In the genomic region with DNA sequence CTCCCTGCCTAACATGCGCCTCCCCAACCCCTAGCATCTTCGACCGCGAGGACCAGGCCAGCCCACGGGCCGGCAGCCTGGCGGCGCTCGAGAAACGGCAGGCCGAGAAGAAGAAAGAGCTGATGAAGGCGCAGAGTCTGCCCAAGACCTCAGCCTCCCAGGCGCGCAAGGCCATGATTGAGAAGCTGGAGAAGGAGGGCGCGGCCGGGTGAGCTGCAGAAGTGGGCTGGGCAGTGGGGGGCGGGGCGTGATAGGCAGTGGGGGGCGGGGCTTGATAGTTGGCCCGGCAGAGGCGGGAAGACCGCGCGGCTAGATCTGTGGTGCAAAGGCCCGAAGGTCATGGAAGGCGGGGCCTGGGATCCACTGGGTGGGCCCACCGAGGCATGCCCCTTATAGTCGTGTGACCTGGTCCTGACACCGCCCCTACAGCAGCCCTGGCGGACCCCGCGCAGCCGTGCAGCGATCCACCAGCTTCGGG, we compare ENCODE assay signal across 14 cellular contexts. TPM values are rescaled to one million over a fixed set of nuclear protein-coding genes. Genes with fewer than 3 reads are reported as not detected.
A peak's percentile ranks its signal among the peaks of the same experiment; 100 is the strongest.
DNase-seq lines count a peak whose midpoint lies in the region; ATAC-seq and TF ChIP-seq lines count a peak whose summit lies in the region.
"Had no signal": no experiment of that assay in that cellular context is flagged by ENCODE, and none has a peak within 500 bp of the region (broad histone marks: within the 10 kb centered on the region; RNA-seq: fewer than 3 reads in every experiment).

No MANE protein-coding gene starts in this region.

- DNase-seq in tibial nerve (ENCODE audit: low spot score in 2 of 2) = peak; percentile 74 to 75
- no peak for DNase-seq in activated naive CD4-positive, alpha-beta T cell treated with Interleukin-2 at 50 U/mL for 16 hours
- DNase-seq in activated T-cell treated with anti-CD3 and anti-CD28 coated beads, Interleukin-2, amount 50 U/mL, for 1 hour = no peak
- no peak for DNase-seq in stimulated activated CD4-positive, alpha-beta T cell treated with anti-CD3 and anti-CD28 coated beads, Interleukin-4, amount 100 ng/mL, for 4 hours
- DNase-seq: activated naive CD4-positive, alpha-beta T cell treated with anti-CD3 and anti-CD28 coated beads for 36 hours; cerebellar nuclear complex; NCI-H2171; stimulated activated naive CD8-positive, alpha-beta T cell treated with anti-CD3 and anti-CD28 coated beads, Interleukin-15, amount 100 ng/mL, for 72 hours had no signal

- peak in 1 of 2 donors; percentile 53 for TF ChIP-seq EP300 in tibial nerve (IDR thresholded peaks at IDR 0.05)

- WGBS in esophagus, 2 donors = 73 to 74% methylated on average over 36 of the region's 36 CpGs
- WGBS in tibial nerve, 2 donors = 35 to 46% methylated on average over 28 to 36 of the region's 36 CpGs

- peak in 1 of 2 donors; percentile 29 for TF ChIP-seq POLR2A in tibial nerve (IDR thresholded peaks at IDR 0.05)

- no peaks in the 10 kb centered on the region for H3K9me3 ChIP-seq in HUES6 (ENCODE audit: control insufficient read depth, insufficient read depth, low read depth, low read length)
- H3K9me3 ChIP-seq in esophagus (ENCODE audit: control insufficient read depth in 2 of 2, insufficient read depth in 1 of 2, low read depth in 1 of 2, low read length in 1 of 2) = no peaks in the 10 kb centered on the region
- H3K9me3 ChIP-seq in mucosa of rectum (ENCODE audit: control insufficient read depth in 2 of 2, low read length in 2 of 2) = no peaks in the 10 kb centered on the region
- H3K9me3 ChIP-seq in tibial nerve = no peaks in the 10 kb centered on the region

- H3K27me3 ChIP-seq in HUES6 (ENCODE audit: control insufficient read depth, insufficient read depth, low read length) = no peaks in the 10 kb centered on the region
- no peaks in the 10 kb centered on the region for H3K27me3 ChIP-seq in esophagus (ENCODE audit: control insufficient read depth in 1 of 2, insufficient read depth in 2 of 2, low read length in 2 of 2)
- no peaks in the 10 kb centered on the region for H3K27me3 ChIP-seq in mucosa of rectum (ENCODE audit: control insufficient read depth in 2 of 2, insufficient read depth in 2 of 2, low read length in 2 of 2)
- no peaks in the 10 kb centered on the region for H3K27me3 ChIP-seq in tibial nerve

- H3K36me3 ChIP-seq in HUES6 (ENCODE audit: control insufficient read depth, insufficient read depth, low read length) = peaks cover 6% of the 10 kb centered on the region; the same call in 1 of the 2 replicates
- peaks cover 0 to 33% of the 10 kb centered on the region in 2 donors for H3K36me3 ChIP-seq in esophagus (ENCODE audit: control insufficient read depth in 2 of 2, insufficient read depth in 2 of 2, low read length in 1 of 2)
- H3K36me3 ChIP-seq in mucosa of rectum (ENCODE audit: control insufficient read depth in 2 of 2, insufficient read depth in 2 of 2, low read length in 2 of 2) = peaks cover 46 to 48% of the 10 kb centered on the region in 2 donors
- peaks cover 2 to 99% (median 14%) of the 10 kb centered on the region in 3 donors for H3K36me3 ChIP-seq in tibial nerve

- no peak for TF ChIP-seq CTCF in tibial nerve (IDR thresholded peaks at IDR 0.05)

- ATAC-seq in GM21576 (IDR thresholded peaks at IDR 0.05; ENCODE audit: unreplicated experiment) = no peak
- ATAC-seq: stimulated activated naive CD8-positive, alpha-beta T cell treated with anti-CD3 and anti-CD28 coated beads, Interleukin-15, amount 100 ng/mL, for 72 hours had no signal

- H3K27ac ChIP-seq in HUES6 (ENCODE audit: low read depth, low read length) (no peak overlapping the region), esophagus (ENCODE audit: low read depth in 2 of 2, low read length in 1 of 2) (peak overlapping the region; percentile 60 to 73), mucosa of rectum (ENCODE audit: low read depth in 2 of 2, low read length in 2 of 2) (peak overlapping the region; percentile 37 to 63), tibial nerve (peak overlapping the region; percentile 0 to 85 (median 74))

- peaks cover 15% of the 10 kb centered on the region for H3K4me1 ChIP-seq in HUES6 (ENCODE audit: control insufficient read depth, insufficient read depth, low read length)
- H3K4me1 ChIP-seq in esophagus (ENCODE audit: control insufficient read depth in 2 of 2, insufficient read depth in 2 of 2, low read length in 1 of 2) = peaks cover 3 to 7% of the 10 kb centered on the region in 2 donors
- no peaks in the 10 kb centered on the region for H3K4me1 ChIP-seq in mucosa of rectum (ENCODE audit: control insufficient read depth in 2 of 2, insufficient read depth in 2 of 2, low read length in 2 of 2)
- peaks cover 0 to 56% (median 20%) of the 10 kb centered on the region in 4 donors for H3K4me1 ChIP-seq in tibial nerve

- peak overlapping the region; percentile 43 for H3K4me3 ChIP-seq in HUES6 (ENCODE audit: low read depth, low read length)
- H3K4me3 ChIP-seq in esophagus (ENCODE audit: low read depth in 1 of 2, low read length in 2 of 2) = no peak overlapping the region
- no peak overlapping the region for H3K4me3 ChIP-seq in mucosa of rectum (ENCODE audit: low read length in 2 of 2)
- H3K4me3 ChIP-seq in tibial nerve = no peak overlapping the region

- H3K9ac ChIP-seq in HUES6 (ENCODE audit: low read length) = no peak overlapping the region
- H3K9ac ChIP-seq in mucosa of rectum (ENCODE audit: low read depth in 1 of 2, low read length in 2 of 2) = peak overlapping the region in 1 of 2 donors; percentile 14

RNA-seq across cellular contexts. Expression of a gene that starts 8.7 kb away (rescaled TPM):
- 100 to 1,000 TPM in 1 of 2 donors, 10 to 100 TPM in 1; 41.1 to 127 TPM for polyA plus RNA-seq in esophagus
- 100 to 1,000 TPM; 591 to 706 (median 650) TPM for total RNA-seq in tibial nerve

RNA-seq across cellular contexts. Expression of a gene that starts 17.6 kb away (rescaled TPM):
- 100 to 1,000 TPM; 100 to 103 TPM for polyA plus RNA-seq in esophagus
- 100 to 1,000 TPM; 173 to 294 (median 253) TPM for total RNA-seq in tibial nerve

RNA-seq across cellular contexts. Expression of a gene that starts 24.1 kb away (rescaled TPM):
- 1 to 10 TPM; 1.6 to 3.3 TPM for polyA plus RNA-seq in esophagus
- total RNA-seq in tibial nerve = 1 to 10 TPM in 1 of 4 donors, under 1 TPM in 3; 0.20 to 1.0 (median 0.67) TPM

RNA-seq across cellular contexts. Expression of a gene that starts 41.6 kb away (rescaled TPM):
- polyA plus RNA-seq in esophagus = 10 to 100 TPM in 1 of 2 donors, 1 to 10 TPM in 1; 5.3 to 13.1 TPM
- total RNA-seq in tibial nerve = not detected
- total RNA-seq: activated naive CD4-positive, alpha-beta T cell treated with anti-CD3 and anti-CD28 coated beads for 36 hours; M059J; omental fat pad had no signal

Comparison
In these comparisons a context has a peak if more than half of its experiments do, and no peak if none do; other contexts are left out.
1. DNase-seq: peak in tibial nerve (2 of 2); none in activated naive CD4-positive, alpha-beta T cell treated with Interleukin-2 at 50 U/mL for 16 hours (single experiment), activated T-cell treated with anti-CD3 and anti-CD28 coated beads, Interleukin-2, amount 50 U/mL, for 1 hour (single experiment) and stimulated activated CD4-positive, alpha-beta T cell treated with anti-CD3 and anti-CD28 coated beads, Interleukin-4, amount 100 ng/mL, for 4 hours (0 of 2).